ENCODE assay signal across 1 cellular context in the genomic region with DNA sequence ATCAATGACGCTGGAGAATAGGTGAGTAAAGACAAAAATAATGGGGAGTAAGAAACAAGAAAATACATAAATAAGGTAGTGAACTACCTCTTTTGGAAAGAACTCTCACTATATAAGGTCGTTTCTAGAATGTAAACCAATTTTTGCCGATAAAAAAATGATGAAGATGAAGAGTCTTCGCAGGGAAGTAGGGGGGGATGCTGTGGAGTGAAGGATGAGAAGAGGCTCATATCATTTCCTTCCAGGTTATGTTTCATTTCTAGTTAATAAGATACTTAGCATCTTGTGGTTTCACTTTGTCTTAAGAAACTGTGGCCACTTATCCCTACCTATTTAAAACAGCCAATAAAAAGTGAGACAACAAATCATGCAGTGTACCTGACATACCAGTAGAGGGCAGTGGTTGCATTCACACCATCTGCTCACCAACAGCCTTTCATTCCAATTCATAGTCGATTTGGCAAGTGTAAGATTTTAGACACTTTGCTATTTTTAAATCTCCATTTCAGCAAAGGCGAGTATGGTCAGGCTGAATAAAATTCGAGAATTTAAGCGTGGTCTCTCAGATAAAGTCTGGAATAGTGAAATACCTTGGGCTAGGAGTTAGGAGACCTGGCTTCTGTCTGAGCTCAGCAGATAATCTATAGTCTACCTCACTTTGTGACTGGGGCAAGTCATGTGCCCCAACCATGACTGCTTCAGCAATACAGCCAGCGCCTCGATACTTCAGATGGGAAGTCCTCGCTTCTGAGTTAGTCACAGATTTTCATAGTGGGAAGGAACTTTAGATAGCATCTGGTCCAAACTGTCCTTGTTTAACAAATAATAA.
TF ChIP-seq lines count a peak whose summit lies in the region.

No MANE protein-coding gene starts in this region.

TF ChIP-seq in WTC11, 78 proteins besides CTCF, POLR2A, EP300 and RAD21 (continued from another document):
- TF ChIP-seq, protein P1, sequence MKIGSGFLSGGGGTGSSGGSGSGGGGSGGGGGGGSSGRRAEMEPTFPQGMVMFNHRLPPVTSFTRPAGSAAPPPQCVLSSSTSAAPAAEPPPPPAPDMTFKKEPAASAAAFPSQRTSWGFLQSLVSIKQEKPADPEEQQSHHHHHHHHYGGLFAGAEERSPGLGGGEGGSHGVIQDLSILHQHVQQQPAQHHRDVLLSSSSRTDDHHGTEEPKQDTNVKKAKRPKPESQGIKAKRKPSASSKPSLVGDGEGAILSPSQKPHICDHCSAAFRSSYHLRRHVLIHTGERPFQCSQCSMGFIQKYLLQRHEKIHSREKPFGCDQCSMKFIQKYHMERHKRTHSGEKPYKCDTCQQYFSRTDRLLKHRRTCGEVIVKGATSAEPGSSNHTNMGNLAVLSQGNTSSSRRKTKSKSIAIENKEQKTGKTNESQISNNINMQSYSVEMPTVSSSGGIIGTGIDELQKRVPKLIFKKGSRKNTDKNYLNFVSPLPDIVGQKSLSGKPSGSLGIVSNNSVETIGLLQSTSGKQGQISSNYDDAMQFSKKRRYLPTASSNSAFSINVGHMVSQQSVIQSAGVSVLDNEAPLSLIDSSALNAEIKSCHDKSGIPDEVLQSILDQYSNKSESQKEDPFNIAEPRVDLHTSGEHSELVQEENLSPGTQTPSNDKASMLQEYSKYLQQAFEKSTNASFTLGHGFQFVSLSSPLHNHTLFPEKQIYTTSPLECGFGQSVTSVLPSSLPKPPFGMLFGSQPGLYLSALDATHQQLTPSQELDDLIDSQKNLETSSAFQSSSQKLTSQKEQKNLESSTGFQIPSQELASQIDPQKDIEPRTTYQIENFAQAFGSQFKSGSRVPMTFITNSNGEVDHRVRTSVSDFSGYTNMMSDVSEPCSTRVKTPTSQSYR (CRISPR knock-in tag; IDR thresholded peaks at IDR 0.05) = no peak
- TF ChIP-seq, protein P2, sequence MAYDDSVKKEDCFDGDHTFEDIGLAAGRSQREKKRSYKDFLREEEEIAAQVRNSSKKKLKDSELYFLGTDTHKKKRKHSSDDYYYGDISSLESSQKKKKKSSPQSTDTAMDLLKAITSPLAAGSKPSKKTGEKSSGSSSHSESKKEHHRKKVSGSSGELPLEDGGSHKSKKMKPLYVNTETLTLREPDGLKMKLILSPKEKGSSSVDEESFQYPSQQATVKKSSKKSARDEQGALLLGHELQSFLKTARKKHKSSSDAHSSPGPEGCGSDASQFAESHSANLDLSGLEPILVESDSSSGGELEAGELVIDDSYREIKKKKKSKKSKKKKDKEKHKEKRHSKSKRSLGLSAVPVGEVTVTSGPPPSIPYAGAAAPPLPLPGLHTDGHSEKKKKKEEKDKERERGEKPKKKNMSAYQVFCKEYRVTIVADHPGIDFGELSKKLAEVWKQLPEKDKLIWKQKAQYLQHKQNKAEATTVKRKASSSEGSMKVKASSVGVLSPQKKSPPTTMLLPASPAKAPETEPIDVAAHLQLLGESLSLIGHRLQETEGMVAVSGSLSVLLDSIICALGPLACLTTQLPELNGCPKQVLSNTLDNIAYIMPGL (CRISPR knock-in tag; IDR thresholded peaks at IDR 0.05) = no peak
- no peak for TF ChIP-seq MYBL2 (CRISPR knock-in tag; IDR thresholded peaks at IDR 0.05)
- TF ChIP-seq, protein P3, sequence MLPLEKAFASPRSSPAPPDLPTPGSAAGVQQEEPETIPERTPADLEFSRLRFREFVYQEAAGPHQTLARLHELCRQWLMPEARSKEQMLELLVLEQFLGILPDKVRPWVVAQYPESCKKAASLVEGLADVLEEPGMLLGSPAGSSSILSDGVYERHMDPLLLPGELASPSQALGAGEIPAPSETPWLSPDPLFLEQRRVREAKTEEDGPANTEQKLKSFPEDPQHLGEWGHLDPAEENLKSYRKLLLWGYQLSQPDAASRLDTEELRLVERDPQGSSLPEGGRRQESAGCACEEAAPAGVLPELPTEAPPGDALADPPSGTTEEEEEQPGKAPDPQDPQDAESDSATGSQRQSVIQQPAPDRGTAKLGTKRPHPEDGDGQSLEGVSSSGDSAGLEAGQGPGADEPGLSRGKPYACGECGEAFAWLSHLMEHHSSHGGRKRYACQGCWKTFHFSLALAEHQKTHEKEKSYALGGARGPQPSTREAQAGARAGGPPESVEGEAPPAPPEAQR (CRISPR knock-in tag; IDR thresholded peaks at IDR 0.05) = no peak
- no peak for TF ChIP-seq CREB1 (CRISPR knock-in tag; IDR thresholded peaks at IDR 0.05)
- TF ChIP-seq, protein P4, sequence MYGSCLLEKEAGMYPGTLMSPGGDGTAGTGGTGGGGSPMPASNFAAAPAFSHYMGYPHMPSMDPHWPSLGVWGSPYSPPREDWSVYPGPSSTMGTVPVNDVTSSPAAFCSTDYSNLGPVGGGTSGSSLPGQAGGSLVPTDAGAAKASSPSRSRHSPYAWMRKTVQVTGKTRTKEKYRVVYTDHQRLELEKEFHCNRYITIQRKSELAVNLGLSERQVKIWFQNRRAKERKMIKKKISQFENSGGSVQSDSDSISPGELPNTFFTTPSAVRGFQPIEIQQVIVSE (CRISPR knock-in tag; IDR thresholded peaks at IDR 0.05; ENCODE audit: borderline replicate concordance) = no peak
TF ChIP-seq in WTC11: peak in this region for 0.
